13 cellular contexts compared by ENCODE assay signal in genomic region chr20:44993343-44993742, GRCh38. TPM values are rescaled to one million over a fixed set of nuclear protein-coding genes. Genes with fewer than 3 reads are reported as not detected.
DNase-seq lines count a peak whose midpoint lies in the region; ATAC-seq lines count a peak whose summit lies in the region.
"Had no signal": no experiment of that assay in that cellular context is flagged by ENCODE, and none has a peak within 500 bp of the region (broad histone marks: within the 10 kb centered on the region; RNA-seq: fewer than 3 reads in every experiment).

No MANE protein-coding gene starts in this region.

- no peaks in the 10 kb centered on the region for H3K9me3 ChIP-seq in CD4-positive, CD25-positive, alpha-beta regulatory T cell (ENCODE audit: control insufficient read depth in 2 of 2, low read length in 2 of 2)
- H3K9me3 ChIP-seq: pancreas had no signal

- intact Hi-C loops in activated CD4-positive, alpha-beta memory T cell treated with anti-CD3 and anti-CD28 coated beads for 36 hours (cut with micrococcal nuclease) = no loop called here

- CTCF ChIA-PET in activated CD4-positive, alpha-beta memory T cell treated with anti-CD3 and anti-CD28 coated beads for 36 hours (lab: Charles Lee) = interaction anchor here (0.6 to 1.9 kb wide), 6 partner anchors 13 to 300 kb away, joined by 4 to 5 read pairs (median 5); no protein-coding TSS in a partner anchor

- peak in 1 of 3 donors; percentile 58 for DNase-seq in CD4-positive, CD25-positive, alpha-beta regulatory T cell
- DNase-seq in HPDE6-E6E7 (ENCODE audit: extremely low spot score) (peak; percentile 43), kidney tubule cell (ENCODE audit: low spot score) (peak; percentile 50), NCI-H1092 (lab: John Stamatoyannopoulos, UW) (no peak)
- no peak for DNase-seq in activated CD4-positive, alpha-beta memory T cell treated with anti-CD3 and anti-CD28 coated beads for 36 hours
- DNase-seq in stimulated activated CD4-positive, alpha-beta T cell treated with anti-CD3 and anti-CD28 coated beads, Interleukin-1b, Interleukin-23, amount 100 ng/mL, for 48 hours = no peak
- DNase-seq: hypothalamus; NCI-H2107; pancreas; stimulated activated CD8-positive, alpha-beta memory T cell treated with anti-CD3 and anti-CD28 coated beads, Interleukin-4, amount 100 ng/mL, for 48 hours had no signal

- H3K36me3 ChIP-seq in CD4-positive, CD25-positive, alpha-beta regulatory T cell (ENCODE audit: control insufficient read depth, insufficient read depth, low read length) = peaks cover 55% of the 10 kb centered on the region

- H3K27me3 ChIP-seq in CD4-positive, CD25-positive, alpha-beta regulatory T cell (ENCODE audit: control insufficient read depth, insufficient read depth, low read length) = no peaks in the 10 kb centered on the region
- H3K27me3 ChIP-seq: pancreas had no signal

- H3K4me1 Mint-ChIP-seq in CD4-positive, CD25-positive, alpha-beta regulatory T cell = peaks cover 44 to 86% (median 72%) of the 10 kb centered on the region in 4 donors
- peaks cover 79% of the 10 kb centered on the region for H3K4me1 Mint-ChIP-seq in activated CD4-positive, alpha-beta memory T cell treated with anti-CD3 and anti-CD28 coated beads for 36 hours (ENCODE audit: low read depth)

- POLR2A ChIA-PET in activated CD4-positive, alpha-beta memory T cell treated with anti-CD3 and anti-CD28 coated beads for 36 hours (lab: Charles Lee) = interaction anchor here (1.3 to 1.7 kb wide), 3 partner anchors 15 to 26 kb away, joined by 4 to 6 read pairs (median 5); no protein-coding TSS in a partner anchor

- H3K4me3 ChIP-seq in CD4-positive, CD25-positive, alpha-beta regulatory T cell (ENCODE audit: low read depth, low read length) = peak overlapping the region; percentile 62
- H3K4me3 ChIP-seq: pancreas had no signal

- H3K36me3 Mint-ChIP-seq in CD4-positive, CD25-positive, alpha-beta regulatory T cell = peaks cover 46% of the 10 kb centered on the region
- H3K36me3 Mint-ChIP-seq in activated CD4-positive, alpha-beta memory T cell treated with anti-CD3 and anti-CD28 coated beads for 36 hours = peaks cover 52% of the 10 kb centered on the region

- peak overlapping the region; percentile 2 to 85 (median 84) for H3K27ac Mint-ChIP-seq in CD4-positive, CD25-positive, alpha-beta regulatory T cell
- H3K27ac Mint-ChIP-seq in activated CD4-positive, alpha-beta memory T cell treated with anti-CD3 and anti-CD28 coated beads for 36 hours = peak overlapping the region; percentile 71
- H3K27ac Mint-ChIP-seq: brain had no signal

- peak; percentile 48 to 52 for ATAC-seq in CD4-positive, CD25-positive, alpha-beta regulatory T cell (ENCODE audit: low read depth in 2 of 2)
- ATAC-seq in HG03439 (IDR thresholded peaks at IDR 0.05; ENCODE audit: unreplicated experiment) = no peak
- no peak for ATAC-seq in GM19324 (IDR thresholded peaks at IDR 0.05; ENCODE audit: low FRiP score, unreplicated experiment)
- ATAC-seq: pancreas had no signal

- no peaks in the 10 kb centered on the region for H3K27me3 Mint-ChIP-seq in CD4-positive, CD25-positive, alpha-beta regulatory T cell
- no peaks in the 10 kb centered on the region for H3K27me3 Mint-ChIP-seq in activated CD4-positive, alpha-beta memory T cell treated with anti-CD3 and anti-CD28 coated beads for 36 hours
- H3K27me3 Mint-ChIP-seq: brain had no signal

- peaks cover 0 to 2% (median 0%) of the 10 kb centered on the region in 7 donors for H3K9me3 Mint-ChIP-seq in CD4-positive, CD25-positive, alpha-beta regulatory T cell
- H3K9me3 Mint-ChIP-seq in activated CD4-positive, alpha-beta memory T cell treated with anti-CD3 and anti-CD28 coated beads for 36 hours = no peaks in the 10 kb centered on the region
- H3K9me3 Mint-ChIP-seq: brain had no signal

- peak overlapping the region in 3 of 4 donors; percentile 51 to 78 (median 58) for H3K4me3 Mint-ChIP-seq in CD4-positive, CD25-positive, alpha-beta regulatory T cell
- H3K4me3 Mint-ChIP-seq in activated CD4-positive, alpha-beta memory T cell treated with anti-CD3 and anti-CD28 coated beads for 36 hours = peak overlapping the region; percentile 32
- H3K4me3 Mint-ChIP-seq: brain had no signal

- peaks cover 62% of the 10 kb centered on the region for H3K4me1 ChIP-seq in CD4-positive, CD25-positive, alpha-beta regulatory T cell (ENCODE audit: control insufficient read depth, insufficient read depth, low read length, poor library complexity, severe bottlenecking)

- peak overlapping the region; percentile 44 for H3K27ac ChIP-seq in CD4-positive, CD25-positive, alpha-beta regulatory T cell (ENCODE audit: insufficient read depth, low read length, poor library complexity, severe bottlenecking)
- H3K27ac ChIP-seq: pancreas had no signal

RNA-seq across cellular contexts. Expression of gene STK4, which starts 27.0 kb away (rescaled TPM):
- total RNA-seq in CD4-positive, CD25-positive, alpha-beta regulatory T cell = 375 TPM
- 100 to 1,000 TPM; 211 to 254 (median 227) TPM for polyA plus RNA-seq in CD4-positive, CD25-positive, alpha-beta regulatory T cell
- total RNA-seq in activated CD4-positive, alpha-beta memory T cell treated with anti-CD3 and anti-CD28 coated beads for 36 hours = 100 to 1,000 TPM; 126 to 128 TPM

RNA-seq across cellular contexts. Expression of gene TOMM34, which starts 33.1 kb away (rescaled TPM):
- 10.7 TPM for total RNA-seq in CD4-positive, CD25-positive, alpha-beta regulatory T cell
- polyA plus RNA-seq in CD4-positive, CD25-positive, alpha-beta regulatory T cell = 10 to 100 TPM; 13.8 to 24.2 (median 23.0) TPM
- 10 to 100 TPM; 56.3 to 58.4 TPM for total RNA-seq in activated CD4-positive, alpha-beta memory T cell treated with anti-CD3 and anti-CD28 coated beads for 36 hours

Comparison
In these comparisons a context has a peak if more than half of its experiments do, and no peak if none do; other contexts are left out.
1. ATAC-seq: peak in CD4-positive, CD25-positive, alpha-beta regulatory T cell (2 of 2); none in HG03439 (single experiment) and GM19324 (single experiment).
2. DNase-seq: peak in HPDE6-E6E7 (single experiment) and kidney tubule cell (single experiment); none in activated CD4-positive, alpha-beta memory T cell treated with anti-CD3 and anti-CD28 coated beads for 36 hours (single experiment), NCI-H1092 (single experiment) and stimulated activated CD4-positive, alpha-beta T cell treated with anti-CD3 and anti-CD28 coated beads, Interleukin-1b, Interleukin-23, amount 100 ng/mL, for 48 hours (single experiment).